8 cellular contexts compared by ENCODE assay signal in genomic region chr10:71812016-71812912, GRCh38. TPM values are rescaled to one million over a fixed set of nuclear protein-coding genes. Genes with fewer than 3 reads are reported as not detected.
DNase-seq lines count a peak whose midpoint lies in the region; ATAC-seq and TF ChIP-seq lines count a peak whose summit lies in the region.

No MANE protein-coding gene starts in this region.

- no peaks in the 10 kb centered on the region for H3K27me3 Mint-ChIP-seq in progenitor cell of endocrine pancreas

- H3K36me3 Mint-ChIP-seq in progenitor cell of endocrine pancreas (ENCODE audit: insufficient read depth) = peaks cover 14% of the 10 kb centered on the region

- H3K4me1 Mint-ChIP-seq in progenitor cell of endocrine pancreas (ENCODE audit: low read depth) = no peaks in the 10 kb centered on the region

- ATAC-seq in HG03354 (IDR thresholded peaks at IDR 0.05; ENCODE audit: poor library complexity, severe bottlenecking, unreplicated experiment) = peak; percentile 78
- no peak for ATAC-seq in GM18505 (IDR thresholded peaks at IDR 0.05; ENCODE audit: unreplicated experiment)

- DNase-seq in SJCRH30 = peak; percentile 51 to 69
- DNase-seq in activated effector memory CD4-positive, alpha-beta T cell treated with anti-CD3 and anti-CD28 coated beads, Interleukin-2, amount 50 U/mL, for 16 hours = peak; percentile 93
- peak; percentile 60 for DNase-seq in glomerular visceral epithelial cell (ENCODE audit: extremely low spot score)
- peak; percentile 52 for DNase-seq in progenitor cell of endocrine pancreas (ENCODE audit: low spot score, unreplicated experiment)
- DNase-seq in vagina (ENCODE audit: extremely low spot score in 2 of 2) = no peak

- H3K27ac Mint-ChIP-seq in progenitor cell of endocrine pancreas = no peak overlapping the region

- TF ChIP-seq CTCF in GM12872 (IDR thresholded peaks at IDR 0.05; ENCODE audit: insufficient read depth, low read depth, low read length) = peak; percentile 91
- peak; percentile 74 for TF ChIP-seq CTCF in progenitor cell of endocrine pancreas (IDR thresholded peaks at IDR 0.05; ENCODE audit: unreplicated experiment)
- TF ChIP-seq CTCF in vagina (IDR thresholded peaks at IDR 0.05) = peak in 2 of 3 experiments; percentile 81 to 85

- H3K4me3 ChIP-seq in SJCRH30 (no peak overlapping the region), vagina (no peak overlapping the region)

- no peak overlapping the region for H3K4me3 Mint-ChIP-seq in progenitor cell of endocrine pancreas (ENCODE audit: low read depth)

- no peaks in the 10 kb centered on the region for H3K4me1 ChIP-seq in SJCRH30
- H3K4me1 ChIP-seq in vagina = peaks cover 14% of the 10 kb centered on the region

- H3K9me3 Mint-ChIP-seq in progenitor cell of endocrine pancreas (ENCODE audit: low read depth) = no peaks in the 10 kb centered on the region

- TF ChIP-seq POLR2A in vagina (IDR thresholded peaks at IDR 0.05) (no peak), GM18505 (IDR thresholded peaks at IDR 0.05; ENCODE audit: borderline replicate concordance, extremely low read depth, insufficient read depth, insufficient read length) (no peak)

- intact Hi-C loops in vagina (cut with DNase I) = loop anchor here (10.0 kb wide), 1 partner anchor 83 kb away; no protein-coding TSS in a partner anchor

- no peak overlapping the region for H3K27ac ChIP-seq in SJCRH30
- H3K27ac ChIP-seq in vagina = no peak overlapping the region

- H3K27me3 ChIP-seq in SJCRH30 = no peaks in the 10 kb centered on the region
- no peaks in the 10 kb centered on the region for H3K27me3 ChIP-seq in vagina

- 0 out of 2 replicates have a peak, but pooled peaks cover 3% of the 10 kb centered on the region for H3K36me3 ChIP-seq in SJCRH30
- peaks cover 0 to 24% of the 10 kb centered on the region in 2 donors for H3K36me3 ChIP-seq in vagina

- no peaks in the 10 kb centered on the region for H3K9me3 ChIP-seq in SJCRH30 (replicated peaks)
- H3K9me3 ChIP-seq in vagina = no peaks in the 10 kb centered on the region

RNA-seq across cellular contexts. Expression of gene PSAP, which starts 38.8 kb away (rescaled TPM):
- 172 and 181 TPM in 2 replicates for total RNA-seq in SJCRH30 (2014; rRNA removed; shearing (Covaris generic))
- 510 and 538 TPM in 2 replicates for total RNA-seq in progenitor cell of endocrine pancreas
- total RNA-seq in vagina = 680 TPM

RNA-seq across cellular contexts. Expression of gene VSIR, which starts 38.9 kb away (rescaled TPM):
- total RNA-seq in SJCRH30 (2014; rRNA removed; shearing (Covaris generic)) = 2.6 and 3.4 TPM in 2 replicates
- 2.6 and 3.6 TPM in 2 replicates for total RNA-seq in progenitor cell of endocrine pancreas
- total RNA-seq in vagina = 96.5 TPM

Comparison
In these comparisons a context has a peak if more than half of its experiments do, and no peak if none do; other contexts are left out.
1. DNase-seq: peak in SJCRH30 (2 of 2), activated effector memory CD4-positive, alpha-beta T cell treated with anti-CD3 and anti-CD28 coated beads, Interleukin-2, amount 50 U/mL, for 16 hours (single experiment), glomerular visceral epithelial cell (single experiment) and progenitor cell of endocrine pancreas (single experiment); none in vagina (0 of 2).
2. RNA of gene VSIR, which starts 38.9 kb away (total RNA-seq): 96.5 TPM in vagina (single experiment); 2.6 to 3.6 TPM in progenitor cell of endocrine pancreas and 2.6 to 3.4 TPM in SJCRH30; every median in the first group is over 10 times any median in the second.
3. Peak in every context shown above with its lines, with median percentiles within 50 percentile points of each other: CTCF ChIP-seq.